In the genomic region with DNA sequence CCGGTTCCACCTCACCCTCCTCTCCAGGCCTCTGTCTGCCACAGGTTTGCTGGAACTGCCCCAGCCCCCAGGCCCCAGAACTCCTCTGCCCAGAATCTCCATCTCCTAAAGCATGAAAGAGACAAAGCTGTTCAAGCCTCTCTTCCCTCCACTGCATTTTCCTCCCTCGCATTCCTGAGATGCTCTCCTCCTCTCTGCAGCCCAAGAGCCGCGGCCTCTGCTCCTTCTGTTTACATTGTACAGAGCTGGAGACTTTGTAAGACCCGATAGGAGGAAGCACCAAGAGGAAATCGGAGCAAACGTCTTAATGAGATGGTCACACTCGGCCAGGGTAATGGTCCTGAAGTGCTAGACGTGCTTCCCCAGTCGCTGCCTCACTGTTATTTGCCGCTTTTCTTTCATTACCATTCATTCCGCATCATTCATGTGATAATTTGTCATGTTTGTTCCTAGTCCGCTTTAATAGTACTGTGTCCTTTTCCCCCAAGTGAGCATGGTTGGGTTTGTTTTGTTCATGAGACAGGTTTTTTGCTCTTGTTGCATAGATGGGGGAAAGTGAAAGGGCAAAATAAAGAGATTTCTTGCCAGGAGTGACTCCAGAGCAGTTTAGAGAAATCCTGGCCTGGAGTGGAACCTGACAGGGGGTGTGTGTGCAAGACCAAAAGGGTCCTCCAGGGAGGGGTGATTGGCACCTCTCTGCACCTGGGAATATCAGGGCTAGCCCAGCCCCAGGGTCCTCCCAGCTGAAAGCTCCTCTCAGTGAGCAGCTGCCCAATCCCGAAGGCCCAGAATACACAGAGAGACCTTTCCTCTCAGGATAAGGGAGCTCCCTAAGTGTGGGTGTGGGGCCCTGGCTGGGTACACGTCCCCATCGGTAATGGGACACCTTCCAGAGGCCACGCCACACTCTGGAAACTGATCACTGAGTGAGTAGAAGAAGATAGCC, we compare ENCODE assay signal across 14 cellular contexts. TPM values are rescaled to one million over a fixed set of nuclear protein-coding genes. Genes with fewer than 3 reads are reported as not detected.
A peak's percentile ranks its signal among the peaks of the same experiment; 100 is the strongest.
DNase-seq lines count a peak whose midpoint lies in the region; ATAC-seq and TF ChIP-seq lines count a peak whose summit lies in the region.
"Had no signal": no experiment of that assay in that cellular context is flagged by ENCODE, and none has a peak within 500 bp of the region (broad histone marks: within the 10 kb centered on the region; RNA-seq: fewer than 3 reads in every experiment).

No MANE protein-coding gene starts in this region.

- H3F3A ChIP-seq in SK-N-SH (replicated peaks; ENCODE audit: insufficient read depth): no peaks in the 10 kb centered on the region

- CTCF ChIA-PET in SK-N-SH (lab: Yijun Ruan, JAX) (interaction anchor here (0.7 kb wide), 1 partner anchor 17 kb away, joined by 3 read pairs; no protein-coding TSS in a partner anchor), RWPE1 (lab: Yijun Ruan, JAX) (no interaction called here)

- H3K4me1 ChIP-seq in SK-N-SH (ENCODE audit: control insufficient read depth in 1 of 2, insufficient read depth in 2 of 2, low read depth in 1 of 2, low read length in 1 of 2): peaks cover 2 to 10% of the 10 kb centered on the region in 2 experiments; a peak in 2 of 4 replicates
- H3K4me1 ChIP-seq in ovary (ENCODE audit: insufficient read depth): peaks cover 12% of the 10 kb centered on the region
- peaks cover 9% of the 10 kb centered on the region for H3K4me1 ChIP-seq in left ventricle myocardium inferior

- TF ChIP-seq CTCF in SK-N-SH (IDR thresholded peaks at IDR 0.05) (no peak), ovary (IDR thresholded peaks at IDR 0.05) (no peak), RWPE1 (conservative IDR thresholded peaks at IDR 0.05; ENCODE audit: low read depth) (no peak), left ventricle myocardium inferior (IDR thresholded peaks at IDR 0.05; ENCODE audit: borderline replicate concordance) (no peak)

- H3K4me3 ChIP-seq in SK-N-SH (ENCODE audit: low read depth in 2 of 2, low read length in 1 of 2): no peak overlapping the region
- no peak overlapping the region for H3K4me3 ChIP-seq in ovary
- H3K4me3 ChIP-seq in left ventricle myocardium inferior: no peak overlapping the region
- H3K4me3 ChIP-seq: mucosa of descending colon had no signal

- H3K27ac ChIP-seq in SK-N-SH (ENCODE audit: low read depth in 2 of 2, low read length in 1 of 2) (no peak overlapping the region), ovary (peak overlapping the region; percentile 55 to 70), RWPE1 (no peak overlapping the region), left ventricle myocardium inferior (replicated peaks) (no peak overlapping the region)
- H3K27ac ChIP-seq: HL-60 had no signal

- H3K9ac ChIP-seq in SK-N-SH: no peak overlapping the region

- H3K27me3 ChIP-seq in SK-N-SH (ENCODE audit: insufficient read depth) (no peaks in the 10 kb centered on the region), ovary (no peaks in the 10 kb centered on the region), left ventricle myocardium inferior (ENCODE audit: low read depth) (no peaks in the 10 kb centered on the region)

- POLR2A ChIA-PET in SK-N-SH (lab: Yijun Ruan, JAX) (no interaction called here), RWPE1 (lab: Yijun Ruan, JAX; ENCODE audit: low non-redundant PET) (no interaction called here)

- 84% methylated on average over 17 of the region's 17 CpGs for WGBS in SK-N-SH (ENCODE audit: low lambda C conversion rate)
- WGBS in ovary, 3 donors: 9 to 17% (median 12%) methylated on average over 17 of the region's 17 CpGs

- no peaks in the 10 kb centered on the region for H4K20me1 ChIP-seq in SK-N-SH (ENCODE audit: insufficient read depth)

- no peak for TF ChIP-seq RAD21 in SK-N-SH (IDR thresholded peaks at IDR 0.05; ENCODE audit: low read length)

- TF ChIP-seq EP300 in SK-N-SH (IDR thresholded peaks at IDR 0.05; ENCODE audit: borderline replicate concordance in 1 of 2, low read depth in 1 of 2, low read length in 1 of 2) (no peak), ovary (IDR thresholded peaks at IDR 0.05) (no peak)

- peak overlapping the region; percentile 52; the same call in 1 of the 2 replicates for H2AFZ ChIP-seq in SK-N-SH (ENCODE audit: low read depth)

- DNase-seq in ELF-1 (ENCODE audit: low read depth, low spot score): peak; percentile 90
- no peak for DNase-seq in SK-N-SH
- peak; percentile 71 for DNase-seq in hepatic stellate cell (ENCODE audit: low spot score)
- DNase-seq in ovary: peak in 3 of 5 donors; percentile 51 to 62 (median 59)
- DNase-seq in RWPE1 (ENCODE audit: low spot score): no peak
- no peak for DNase-seq in putamen (ENCODE audit: low spot score)
- no peak for DNase-seq in left ventricle myocardium inferior
- DNase-seq: activated CD4-positive, alpha-beta T cell treated with anti-CD3 and anti-CD28 coated beads, Interleukin-2, amount 10 ng/mL, durations not matched to agents 24 days and 14 days; NCI-H1694; stimulated activated CD4-positive, alpha-beta T cell treated with anti-CD3 and anti-CD28 coated beads, Interleukin-4, amount 100 ng/mL, for 4 hours had no signal

- no peaks in the 10 kb centered on the region for H3K9me2 ChIP-seq in SK-N-SH

- intact Hi-C loops in ovary (cut with DNase I) (no loop called here), left ventricle myocardium inferior (cut with micrococcal nuclease) (no loop called here)

- H3K9me3 ChIP-seq in SK-N-SH (no peaks in the 10 kb centered on the region), ovary (no peaks in the 10 kb centered on the region), left ventricle myocardium inferior (replicated peaks) (no peaks in the 10 kb centered on the region)
- H3K9me3 ChIP-seq: mucosa of descending colon had no signal

- ATAC-seq in GM21360 (IDR thresholded peaks at IDR 0.05; ENCODE audit: unreplicated experiment): no peak
- ATAC-seq: activated naive CD4-positive, alpha-beta T cell treated with anti-CD3 and anti-CD28 coated beads, Interleukin-2, amount 50 U/mL, for 72 hours; mucosa of descending colon had no signal

- H3K4me2 ChIP-seq in SK-N-SH: no peak overlapping the region

- TF ChIP-seq POLR2A in ovary (IDR thresholded peaks at IDR 0.05): no peak

- H3K36me3 ChIP-seq in SK-N-SH (replicated peaks in 1 of 2; ENCODE audit: control insufficient read depth in 1 of 2, insufficient read depth in 2 of 2, low read length in 1 of 2) (no peaks in the 10 kb centered on the region), ovary (no peaks in the 10 kb centered on the region), left ventricle myocardium inferior (no peaks in the 10 kb centered on the region)

- H3K79me2 ChIP-seq in SK-N-SH (ENCODE audit: insufficient read depth): no peaks in the 10 kb centered on the region

TF ChIP-seq in SK-N-SH, 30 proteins besides CTCF, POLR2A, EP300 and RAD21:
- TF ChIP-seq EZH2phosphoT487 (IDR thresholded peaks at IDR 0.05; ENCODE audit: borderline replicate concordance, low read depth) (no peak), FOXJ3 (CRISPR knock-in tag; IDR thresholded peaks at IDR 0.05) (no peak), FOSL2 (IDR thresholded peaks at IDR 0.05; ENCODE audit: borderline replicate concordance, low read depth) (no peak), TAF1 (IDR thresholded peaks at IDR 0.05; ENCODE audit: borderline replicate concordance, low read depth, low read length) (no peak), TCF12 (IDR thresholded peaks at IDR 0.05) (no peak), NRF1 (IDR thresholded peaks at IDR 0.05; ENCODE audit: low read depth, low read length) (no peak), GATA2 (CRISPR knock-in tag; IDR thresholded peaks at IDR 0.05) (no peak), SIN3A (IDR thresholded peaks at IDR 0.05; ENCODE audit: borderline replicate concordance, low read depth, low read length) (no peak), ELF1 (IDR thresholded peaks at IDR 0.05) (no peak), RFX5 (IDR thresholded peaks at IDR 0.05; ENCODE audit: low read length) (no peak), POLR2AphosphoS5 (IDR thresholded peaks at IDR 0.05; ENCODE audit: low read depth, low read length) (no peak), RCOR1 (IDR thresholded peaks at IDR 0.05; ENCODE audit: low read length) (no peak)
- TF ChIP-seq, protein P1, sequence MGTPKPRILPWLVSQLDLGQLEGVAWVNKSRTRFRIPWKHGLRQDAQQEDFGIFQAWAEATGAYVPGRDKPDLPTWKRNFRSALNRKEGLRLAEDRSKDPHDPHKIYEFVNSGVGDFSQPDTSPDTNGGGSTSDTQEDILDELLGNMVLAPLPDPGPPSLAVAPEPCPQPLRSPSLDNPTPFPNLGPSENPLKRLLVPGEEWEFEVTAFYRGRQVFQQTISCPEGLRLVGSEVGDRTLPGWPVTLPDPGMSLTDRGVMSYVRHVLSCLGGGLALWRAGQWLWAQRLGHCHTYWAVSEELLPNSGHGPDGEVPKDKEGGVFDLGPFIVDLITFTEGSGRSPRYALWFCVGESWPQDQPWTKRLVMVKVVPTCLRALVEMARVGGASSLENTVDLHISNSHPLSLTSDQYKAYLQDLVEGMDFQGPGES (IDR thresholded peaks at IDR 0.05; ENCODE audit: low read depth, low read length): no peak
- TF ChIP-seq, protein P2, sequence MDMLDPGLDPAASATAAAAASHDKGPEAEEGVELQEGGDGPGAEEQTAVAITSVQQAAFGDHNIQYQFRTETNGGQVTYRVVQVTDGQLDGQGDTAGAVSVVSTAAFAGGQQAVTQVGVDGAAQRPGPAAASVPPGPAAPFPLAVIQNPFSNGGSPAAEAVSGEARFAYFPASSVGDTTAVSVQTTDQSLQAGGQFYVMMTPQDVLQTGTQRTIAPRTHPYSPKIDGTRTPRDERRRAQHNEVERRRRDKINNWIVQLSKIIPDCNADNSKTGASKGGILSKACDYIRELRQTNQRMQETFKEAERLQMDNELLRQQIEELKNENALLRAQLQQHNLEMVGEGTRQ (IDR thresholded peaks at IDR 0.05; ENCODE audit: borderline replicate concordance, low read depth, low read length): no peak
TF ChIP-seq in SK-N-SH: peak in this region for 0.

RNA-seq across cellular contexts. Expression of gene ID2, which starts 44.9 kb away (rescaled TPM):
- polyA plus RNA-seq in SK-N-SH (2012; rRNA removed): 385 and 459 TPM in 2 replicates
- polyA plus RNA-seq in SK-N-SH (2012; cell fraction: cytosol; rRNA removed): 248 and 348 TPM in 2 replicates
- polyA plus RNA-seq in SK-N-SH (2012; cell fraction: nucleus; rRNA removed): 418 and 472 TPM in 2 replicates
- total RNA-seq in ovary: 100 to 1,000 TPM in 5 of 7 donors, 10 to 100 TPM in 2; 68.5 to 897 (median 168) TPM
- polyA plus RNA-seq in ovary: 100 to 1,000 TPM; 111 to 315 TPM
- 32.2 TPM for total RNA-seq in left ventricle myocardium inferior

Comparison
In these comparisons a context has a peak if more than half of its experiments do, and no peak if none do; other contexts are left out.
1. DNase-seq: peak in ELF-1 (single experiment), hepatic stellate cell (single experiment) and ovary (3 of 5); none in SK-N-SH (single experiment), RWPE1 (single experiment), putamen (single experiment) and left ventricle myocardium inferior (single experiment).
2. H3K27ac ChIP-seq: peak in ovary (2 of 2); none in SK-N-SH (0 of 2), RWPE1 (single experiment) and left ventricle myocardium inferior (single experiment).